Comparison of ENCODE assay signal across 34 cellular contexts in genomic region chr12:23380419-23381100, GRCh38.
"Had no signal": no experiment of that assay in that cellular context is flagged by ENCODE, and none has a peak within 500 bp of the region (broad histone marks: within the 10 kb centered on the region; RNA-seq: fewer than 3 reads in every experiment).

No MANE protein-coding gene starts in this region.

- H3K4me1 ChIP-seq: adrenal gland, body of pancreas, esophagus muscularis mucosa, foreskin keratinocyte, gastrocnemius medialis, heart left ventricle had no signal

- H3K9me3 ChIP-seq: adrenal gland had no signal

- H3K36me3 ChIP-seq: adrenal gland, esophagus muscularis mucosa, gastrocnemius medialis, heart left ventricle, WERI-Rb-1 had no signal

- H3K27me3 ChIP-seq: adrenal gland, body of pancreas, esophagus muscularis mucosa, foreskin keratinocyte, gastrocnemius medialis, heart left ventricle had no signal

- H3K27ac ChIP-seq: adrenal gland, body of pancreas, esophagus muscularis mucosa, foreskin keratinocyte, gastrocnemius medialis, heart left ventricle, WERI-Rb-1 had no signal

- H3K4me3 ChIP-seq: adrenal gland, body of pancreas, esophagus muscularis mucosa, gastrocnemius medialis, heart left ventricle had no signal

- FAIRE-seq: colon had no signal

- DNase-seq: activated B cell treated with CpG ODN at 0.5 μM for 24 hours; activated CD4-positive, alpha-beta memory T cell treated with anti-CD3 and anti-CD28 coated beads for 36 hours; activated CD4-positive, alpha-beta T cell treated with anti-CD3 and anti-CD28 coated beads for 36 hours; activated CD4-positive, alpha-beta T cell treated with anti-CD3 and anti-CD28 coated beads, Interleukin-2, amount 10 ng/mL, durations not matched to agents 24 days and 14 days; activated CD4-positive, CD25-positive, alpha-beta regulatory T cell treated with anti-CD3 and anti-CD28 coated beads, Interleukin-2, amount 50 U/mL, for 72 hours; activated CD8-positive, alpha-beta memory T cell treated with anti-CD3 and anti-CD28 coated beads, Interleukin-2, amount 10 ng/mL, durations not matched to agents 7 days and 5 days; activated CD8-positive, alpha-beta memory T cell treated with anti-CD3 and anti-CD28 coated beads, Interleukin-2, amount 50 U/mL, for 4 hours; activated CD8-positive, alpha-beta T cell treated with anti-CD3 and anti-CD28 coated beads, Interleukin-2, amount 10 ng/mL, durations not matched to agents 7 days and 5 days; activated effector memory CD4-positive, alpha-beta T cell treated with Interleukin-2 at 50 U/mL for 16 hours; activated naive CD4-positive, alpha-beta T cell treated with anti-CD3 and anti-CD28 coated beads for 36 hours; activated naive CD8-positive, alpha-beta T cell treated with anti-CD3 and anti-CD28 coated beads for 36 hours; activated naive CD8-positive, alpha-beta T cell treated with anti-CD3 and anti-CD28 coated beads, Interleukin-2, amount 50 U/mL, for 24 hours; activated T-cell treated with anti-CD3 and anti-CD28 coated beads, Interleukin-2, amount 50 U/mL, for 4 hours; adrenal gland; amygdala; aorta; body of pancreas; caudate nucleus; cortex of kidney; dermis blood vessel endothelial cell; effector CD4-positive, alpha-beta T cell; effector memory CD8-positive, alpha-beta T cell; erythroblast; foreskin keratinocyte; gastrocnemius medialis; glutamatergic neuron; heart left ventricle; T-helper 1 cell; T-helper 17 cell; T1000; WERI-Rb-1 had no signal

- ATAC-seq: activated CD4-positive, alpha-beta T cell treated with anti-CD3 and anti-CD28 coated beads for 36 hours; activated CD8-positive, alpha-beta memory T cell treated with anti-CD3 and anti-CD28 coated beads, Interleukin-2, amount 10 ng/mL, durations not matched to agents 7 days and 5 days; activated CD8-positive, alpha-beta T cell treated with anti-CD3 and anti-CD28 coated beads, Interleukin-2, amount 10 ng/mL, durations not matched to agents 7 days and 5 days; activated naive CD8-positive, alpha-beta T cell treated with anti-CD3 and anti-CD28 coated beads, Interleukin-2, amount 50 U/mL, for 24 hours; activated T-cell treated with anti-CD3 and anti-CD28 coated beads, Interleukin-2, amount 50 U/mL, for 4 hours; activated T-helper 17 cell treated with anti-CD3 and anti-CD28 coated beads, Interleukin-2, amount 50 U/mL, for 72 hours; body of pancreas; effector memory CD8-positive, alpha-beta T cell; foreskin keratinocyte; gastrocnemius medialis; heart left ventricle; T-helper 17 cell had no signal
